8 cellular contexts compared by ENCODE assay signal in the genomic region with DNA sequence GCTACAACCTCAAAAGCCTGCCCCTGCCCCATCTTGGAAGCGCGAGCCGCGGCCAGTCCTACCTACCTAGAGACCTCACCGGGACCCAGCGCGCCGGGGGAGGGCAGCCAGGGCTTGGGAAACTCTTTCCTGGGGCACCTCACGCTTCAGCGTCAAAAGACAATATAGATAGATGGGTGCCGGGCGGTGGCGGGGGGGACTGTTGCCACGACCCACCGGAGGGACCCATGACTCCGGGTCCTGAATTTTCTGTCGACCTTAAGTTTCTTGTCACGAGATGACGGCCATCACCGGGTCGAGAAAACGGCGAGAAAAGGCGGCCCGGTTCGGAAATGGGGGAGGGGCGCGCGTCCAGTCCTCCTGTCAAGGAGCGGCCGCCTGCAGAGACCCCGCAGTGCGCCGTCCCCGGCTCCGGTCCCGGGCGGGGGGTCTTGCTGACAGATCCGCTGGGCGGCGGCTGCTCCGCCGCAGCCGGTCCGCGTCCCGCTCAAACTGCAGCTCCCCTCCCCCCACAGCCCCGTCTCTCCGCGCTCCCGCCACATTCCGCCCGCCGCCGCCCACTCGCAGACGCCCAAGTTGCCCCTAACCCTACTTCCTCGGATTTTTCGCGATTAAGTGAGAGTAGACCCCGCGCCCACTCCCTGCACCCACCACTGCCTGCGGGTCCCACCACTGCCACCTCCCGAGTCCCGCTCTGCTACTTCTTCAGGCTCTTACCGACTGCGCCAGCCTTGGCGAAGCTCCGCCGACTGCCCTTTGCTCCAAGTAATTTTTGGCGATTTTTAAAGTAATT.
DNase-seq lines count a peak whose midpoint lies in the region; ATAC-seq and TF ChIP-seq lines count a peak whose summit lies in the region.

No MANE protein-coding gene starts in this region.

- H3K27ac ChIP-seq in VCaP: peak overlapping the region; percentile 96

- peak; percentile 32 for DNase-seq in Ammon's horn (ENCODE audit: low spot score)
- peak in 41 of 76 experiments; percentile 2 to 71 (median 39) for DNase-seq in HUDEP-2 (lab: John Stamatoyannopoulos, UW; ENCODE audit: unreplicated experiment in 76 of 76)
- DNase-seq in cardiac fibroblast (ENCODE audit: low read depth in 2 of 2): no peak
- DNase-seq in left kidney (ENCODE audit: low read depth, low spot score): peak; percentile 74
- DNase-seq in stimulated activated CD4-positive, alpha-beta T cell treated with anti-CD3 and anti-CD28 coated beads, Interleukin-4, amount 100 ng/mL, for 1 hour: peak; percentile 54
- DNase-seq in HPDE6-E6E7 (ENCODE audit: extremely low spot score): no peak

- TF ChIP-seq CTCF in VCaP (conservative IDR thresholded peaks at IDR 0.05) (no peak), cardiac fibroblast (IDR thresholded peaks at IDR 0.05; ENCODE audit: low read depth, low read length) (peak; percentile 32)

- peak overlapping the region; percentile 93 to 94 for H3K4me3 ChIP-seq in cardiac fibroblast (replicated peaks in 1 of 2; ENCODE audit: low read depth in 2 of 2, low read length in 2 of 2)

- ATAC-seq in GM19395 (IDR thresholded peaks at IDR 0.05; ENCODE audit: unreplicated experiment): peak; percentile 0

Comparison
In these comparisons a context has a peak if more than half of its experiments do, and no peak if none do; other contexts are left out.
1. DNase-seq: peak in Ammon's horn (single experiment), HUDEP-2 (41 of 76), left kidney (single experiment) and stimulated activated CD4-positive, alpha-beta T cell treated with anti-CD3 and anti-CD28 coated beads, Interleukin-4, amount 100 ng/mL, for 1 hour (single experiment); none in cardiac fibroblast (0 of 2) and HPDE6-E6E7 (single experiment).